Comparison of ENCODE assay signal across 8 cellular contexts in the genomic region with DNA sequence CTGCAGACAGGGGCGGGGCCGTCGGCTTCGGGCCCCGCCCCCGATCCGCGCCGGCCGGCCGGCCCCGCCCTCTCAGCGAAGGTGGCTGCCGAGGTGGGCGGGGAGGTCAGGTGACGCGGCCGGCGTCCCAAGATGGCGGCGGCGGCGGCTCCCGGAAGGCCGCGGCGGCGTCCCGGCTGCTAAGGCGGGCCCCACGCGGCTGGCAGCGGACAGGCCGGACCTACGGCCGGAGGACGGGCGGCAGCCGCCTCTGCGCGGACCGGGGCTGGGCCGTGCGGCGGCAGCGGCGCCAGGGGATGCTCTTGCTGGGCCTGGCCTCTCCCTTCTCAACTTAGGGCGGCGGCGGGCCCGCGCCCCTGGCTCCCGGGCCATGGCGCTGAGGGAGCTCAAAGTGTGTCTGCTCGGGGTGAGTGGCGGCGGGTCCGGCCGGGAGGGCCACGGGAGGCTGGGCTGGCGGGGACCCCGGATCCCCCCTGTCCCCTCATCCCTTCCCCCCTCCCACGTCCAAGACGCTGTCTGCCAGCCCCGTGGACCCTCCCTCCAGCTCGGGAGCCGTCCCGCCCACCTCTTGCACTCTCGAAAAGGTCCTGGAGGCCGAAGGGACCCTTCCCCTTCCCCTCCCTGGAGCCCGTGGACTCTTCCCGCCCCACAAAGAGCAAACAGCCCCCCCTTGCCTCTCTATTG.
DNase-seq lines count a peak whose midpoint lies in the region; ATAC-seq and TF ChIP-seq lines count a peak whose summit lies in the region.

A gene with protein sequence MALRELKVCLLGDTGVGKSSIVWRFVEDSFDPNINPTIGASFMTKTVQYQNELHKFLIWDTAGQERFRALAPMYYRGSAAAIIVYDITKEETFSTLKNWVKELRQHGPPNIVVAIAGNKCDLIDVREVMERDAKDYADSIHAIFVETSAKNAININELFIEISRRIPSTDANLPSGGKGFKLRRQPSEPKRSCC (plus strand): TSS at position 109 of the 684 bp plus-strand sequence. CDS start 262 bp downstream, at position 371.

- TF ChIP-seq CTCF in choroid plexus epithelial cell (conservative IDR thresholded peaks at IDR 0.05; ENCODE audit: low read depth, low read length): no peak

- peak within 1 kb of the TSS; percentile 57 for H3K27ac ChIP-seq in layer of hippocampus (ENCODE audit: low read depth, low read length)

- peak within 1 kb of the TSS; percentile 88 for H3K4me3 ChIP-seq in choroid plexus epithelial cell (ENCODE audit: low read depth, low read length)

- DNase-seq in SIG-M5 treated with dmso at 0.1 percent for 504 hours (lab: John Stamatoyannopoulos, UW; ENCODE audit: unreplicated experiment) (peak; percentile 80), SIG-M5 (lab: John Stamatoyannopoulos, UW) (no peak), NCI-H2196 treated with DMSO at 0.1 percent for 48 hours (lab: John Stamatoyannopoulos, UW; ENCODE audit: unreplicated experiment) (peak; percentile 50), choroid plexus epithelial cell (ENCODE audit: low read depth) (peak; percentile 86)
- DNase-seq in activated CD4-positive, alpha-beta T cell treated with anti-CD3 and anti-CD28 coated beads for 24 hours (ENCODE audit: low read depth in 2 of 2): peak; percentile 67 to 70
- peak; percentile 55 to 76 for DNase-seq in stimulated activated CD4-positive, alpha-beta T cell treated with anti-CD3 and anti-CD28 coated beads, Interleukin-1b, Interleukin-23, amount 100 ng/mL, for 1 hour (ENCODE audit: low read depth in 2 of 2)

- ATAC-seq in HG02943 (IDR thresholded peaks at IDR 0.05; ENCODE audit: low read depth, unreplicated experiment): peak; percentile 63

- no peaks in the 10 kb centered on the region for H3K27me3 ChIP-seq in layer of hippocampus (ENCODE audit: control insufficient read depth, insufficient read depth, low read length)
